Comparison of ENCODE assay signal across 1 cellular context in genomic region chr20:50721881-50722281, GRCh38.
TF ChIP-seq lines count a peak whose summit lies in the region.

No MANE protein-coding gene starts in this region.

TF ChIP-seq in IMR-90, 13 proteins besides CTCF, POLR2A, EP300 and RAD21:
- no peak for TF ChIP-seq CEBPB (IDR thresholded peaks at IDR 0.05; ENCODE audit: low read depth, low read length)
TF ChIP-seq in IMR-90: peak in this region for 0.
